Comparison of ENCODE assay signal across 8 cellular contexts in the genomic region with DNA sequence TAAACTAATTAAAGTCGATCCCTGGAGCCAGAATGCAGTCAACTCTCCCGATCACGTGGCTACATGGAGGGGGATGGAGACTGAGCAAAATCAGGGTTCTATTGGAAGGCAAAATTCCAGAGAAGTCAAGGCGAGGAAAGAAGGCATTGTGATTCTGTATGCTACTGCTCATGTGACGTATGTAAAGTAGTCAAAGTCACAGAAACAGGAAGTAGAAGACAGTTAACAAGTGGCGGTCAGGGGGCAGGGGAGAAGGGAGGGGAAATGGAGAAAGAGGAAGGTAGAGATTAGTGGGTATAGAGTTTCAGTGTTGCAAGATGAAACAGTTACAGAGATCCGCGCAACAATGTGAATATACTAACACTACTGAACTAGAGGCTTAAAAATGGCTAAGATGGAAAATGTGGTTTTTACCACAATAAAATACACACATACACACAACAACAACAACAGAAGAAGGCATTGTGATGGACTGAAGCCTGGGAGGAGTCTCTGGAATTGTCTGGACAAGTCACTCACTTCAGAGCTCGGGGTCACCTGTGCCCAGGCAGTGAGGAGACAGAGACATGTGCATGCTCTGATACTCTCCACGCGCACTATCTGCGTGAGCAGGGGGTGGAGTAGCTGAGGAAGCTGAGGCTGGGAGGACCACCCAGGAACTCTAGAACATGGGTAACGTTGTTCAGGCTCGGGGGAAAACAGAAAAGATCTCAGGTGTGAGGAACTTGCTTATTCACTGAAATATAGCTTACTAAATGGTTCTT.
DNase-seq lines count a peak whose midpoint lies in the region; ATAC-seq and TF ChIP-seq lines count a peak whose summit lies in the region.

No MANE protein-coding gene starts in this region.

- WGBS in lower leg skin, 2 donors: 78 to 86% methylated on average over 14 of the region's 14 CpGs

- no peak for TF ChIP-seq CTCF in WTC11 (IDR thresholded peaks at IDR 0.05)
- no peak for TF ChIP-seq CTCF in HFFc6 (IDR thresholded peaks at IDR 0.05)
- no peak for TF ChIP-seq CTCF in lower leg skin (IDR thresholded peaks at IDR 0.05)

- H3K27me3 Mint-ChIP-seq in WTC11 (ENCODE audit: low read depth) (no peaks in the 10 kb centered on the region; the same call in 1 of the 2 replicates), naive B cell (no peaks in the 10 kb centered on the region), HFFc6 (ENCODE audit: insufficient read depth) (no peaks in the 10 kb centered on the region)

- H3K9me3 ChIP-seq in ES-I3 (ENCODE audit: control insufficient read depth, insufficient read depth, low read length): no peaks in the 10 kb centered on the region

- H3K36me3 Mint-ChIP-seq in WTC11 (peaks cover 15% of the 10 kb centered on the region), naive B cell (no peaks in the 10 kb centered on the region), HFFc6 (ENCODE audit: low read depth) (peaks cover 34% of the 10 kb centered on the region)

- H3K4me1 Mint-ChIP-seq in WTC11 (peaks cover 31% of the 10 kb centered on the region), naive B cell (peaks cover 10 to 17% (median 15%) of the 10 kb centered on the region in 3 donors), HFFc6 (ENCODE audit: low read depth) (no peaks in the 10 kb centered on the region)

- H3K9ac ChIP-seq in ES-I3 (ENCODE audit: low read depth, low read length): peak overlapping the region; percentile 16

- DNase-seq in WTC11 (ENCODE audit: low spot score) (no peak), naive B cell (peak; percentile 79), HFFc6 (no peak), lower leg skin (ENCODE audit: low spot score in 2 of 2) (no peak)
- DNase-seq in stimulated activated CD4-positive, alpha-beta T cell treated with anti-CD3 and anti-CD28 coated beads, Interleukin-2, amount 100 ng/mL, for 24 hours: no peak

- H3K9me3 Mint-ChIP-seq in WTC11 (peaks cover 12% of the 10 kb centered on the region), naive B cell (no peaks in the 10 kb centered on the region), HFFc6 (no peaks in the 10 kb centered on the region)

- peak; percentile 97 for ATAC-seq in GM19397 (IDR thresholded peaks at IDR 0.05; ENCODE audit: unreplicated experiment)
- peak; percentile 97 for ATAC-seq in HG03280 (IDR thresholded peaks at IDR 0.05; ENCODE audit: unreplicated experiment)
- peak; percentile 83 for ATAC-seq in WTC11
- ATAC-seq in naive B cell (ENCODE audit: low read depth in 2 of 2): peak; percentile 100

- H3K4me1 ChIP-seq in ES-I3 (ENCODE audit: insufficient read depth, low read length): peaks cover 19% of the 10 kb centered on the region

- POLR2A ChIA-PET in WTC11 (lab: Charles Lee): no interaction called here

- intact Hi-C loops in lower leg skin (cut with DNase I; ENCODE audit: low total_unique reads): no loop called here

- H3K27ac Mint-ChIP-seq in WTC11: peak overlapping the region; percentile 89
- peak overlapping the region; percentile 82 to 93 (median 90) for H3K27ac Mint-ChIP-seq in naive B cell
- H3K27ac Mint-ChIP-seq in HFFc6: no peak overlapping the region

- CTCF ChIA-PET in WTC11 (lab: Charles Lee): no interaction called here

- H3K4me3 Mint-ChIP-seq in WTC11 (no peak overlapping the region), naive B cell (peak overlapping the region; percentile 65 to 89 (median 79)), HFFc6 (no peak overlapping the region)

- no peak for TF ChIP-seq POLR2A in lower leg skin (IDR thresholded peaks at IDR 0.05)

- no peaks in the 10 kb centered on the region for H3K36me3 ChIP-seq in ES-I3 (ENCODE audit: insufficient read depth, low read length)

- no peak overlapping the region for H3K4me3 ChIP-seq in lower leg skin (ENCODE audit: low read depth, poor library complexity, severe bottlenecking)

TF ChIP-seq in WTC11, 78 proteins besides CTCF, POLR2A, EP300 and RAD21:
- TF ChIP-seq, protein P1, sequence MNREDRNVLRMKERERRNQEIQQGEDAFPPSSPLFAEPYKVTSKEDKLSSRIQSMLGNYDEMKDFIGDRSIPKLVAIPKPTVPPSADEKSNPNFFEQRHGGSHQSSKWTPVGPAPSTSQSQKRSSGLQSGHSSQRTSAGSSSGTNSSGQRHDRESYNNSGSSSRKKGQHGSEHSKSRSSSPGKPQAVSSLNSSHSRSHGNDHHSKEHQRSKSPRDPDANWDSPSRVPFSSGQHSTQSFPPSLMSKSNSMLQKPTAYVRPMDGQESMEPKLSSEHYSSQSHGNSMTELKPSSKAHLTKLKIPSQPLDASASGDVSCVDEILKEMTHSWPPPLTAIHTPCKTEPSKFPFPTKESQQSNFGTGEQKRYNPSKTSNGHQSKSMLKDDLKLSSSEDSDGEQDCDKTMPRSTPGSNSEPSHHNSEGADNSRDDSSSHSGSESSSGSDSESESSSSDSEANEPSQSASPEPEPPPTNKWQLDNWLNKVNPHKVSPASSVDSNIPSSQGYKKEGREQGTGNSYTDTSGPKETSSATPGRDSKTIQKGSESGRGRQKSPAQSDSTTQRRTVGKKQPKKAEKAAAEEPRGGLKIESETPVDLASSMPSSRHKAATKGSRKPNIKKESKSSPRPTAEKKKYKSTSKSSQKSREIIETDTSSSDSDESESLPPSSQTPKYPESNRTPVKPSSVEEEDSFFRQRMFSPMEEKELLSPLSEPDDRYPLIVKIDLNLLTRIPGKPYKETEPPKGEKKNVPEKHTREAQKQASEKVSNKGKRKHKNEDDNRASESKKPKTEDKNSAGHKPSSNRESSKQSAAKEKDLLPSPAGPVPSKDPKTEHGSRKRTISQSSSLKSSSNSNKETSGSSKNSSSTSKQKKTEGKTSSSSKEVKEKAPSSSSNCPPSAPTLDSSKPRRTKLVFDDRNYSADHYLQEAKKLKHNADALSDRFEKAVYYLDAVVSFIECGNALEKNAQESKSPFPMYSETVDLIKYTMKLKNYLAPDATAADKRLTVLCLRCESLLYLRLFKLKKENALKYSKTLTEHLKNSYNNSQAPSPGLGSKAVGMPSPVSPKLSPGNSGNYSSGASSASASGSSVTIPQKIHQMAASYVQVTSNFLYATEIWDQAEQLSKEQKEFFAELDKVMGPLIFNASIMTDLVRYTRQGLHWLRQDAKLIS (CRISPR knock-in tag; IDR thresholded peaks at IDR 0.05; ENCODE audit: borderline replicate concordance): no peak
- no peak for TF ChIP-seq ZNF263 (CRISPR knock-in tag; IDR thresholded peaks at IDR 0.05; ENCODE audit: low read depth)
- TF ChIP-seq, protein P2, sequence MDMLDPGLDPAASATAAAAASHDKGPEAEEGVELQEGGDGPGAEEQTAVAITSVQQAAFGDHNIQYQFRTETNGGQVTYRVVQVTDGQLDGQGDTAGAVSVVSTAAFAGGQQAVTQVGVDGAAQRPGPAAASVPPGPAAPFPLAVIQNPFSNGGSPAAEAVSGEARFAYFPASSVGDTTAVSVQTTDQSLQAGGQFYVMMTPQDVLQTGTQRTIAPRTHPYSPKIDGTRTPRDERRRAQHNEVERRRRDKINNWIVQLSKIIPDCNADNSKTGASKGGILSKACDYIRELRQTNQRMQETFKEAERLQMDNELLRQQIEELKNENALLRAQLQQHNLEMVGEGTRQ (CRISPR knock-in tag; IDR thresholded peaks at IDR 0.05): peak; percentile 84
- 0 out of 2 replicates have a peak, but pooled peaks have one; percentile 11 for TF ChIP-seq ETV6 (CRISPR knock-in tag; IDR thresholded peaks at IDR 0.05)
- TF ChIP-seq, protein P3, sequence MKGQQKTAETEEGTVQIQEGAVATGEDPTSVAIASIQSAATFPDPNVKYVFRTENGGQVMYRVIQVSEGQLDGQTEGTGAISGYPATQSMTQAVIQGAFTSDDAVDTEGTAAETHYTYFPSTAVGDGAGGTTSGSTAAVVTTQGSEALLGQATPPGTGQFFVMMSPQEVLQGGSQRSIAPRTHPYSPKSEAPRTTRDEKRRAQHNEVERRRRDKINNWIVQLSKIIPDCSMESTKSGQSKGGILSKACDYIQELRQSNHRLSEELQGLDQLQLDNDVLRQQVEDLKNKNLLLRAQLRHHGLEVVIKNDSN (CRISPR knock-in tag; IDR thresholded peaks at IDR 0.05): peak; percentile 80
- TF ChIP-seq, protein P4, sequence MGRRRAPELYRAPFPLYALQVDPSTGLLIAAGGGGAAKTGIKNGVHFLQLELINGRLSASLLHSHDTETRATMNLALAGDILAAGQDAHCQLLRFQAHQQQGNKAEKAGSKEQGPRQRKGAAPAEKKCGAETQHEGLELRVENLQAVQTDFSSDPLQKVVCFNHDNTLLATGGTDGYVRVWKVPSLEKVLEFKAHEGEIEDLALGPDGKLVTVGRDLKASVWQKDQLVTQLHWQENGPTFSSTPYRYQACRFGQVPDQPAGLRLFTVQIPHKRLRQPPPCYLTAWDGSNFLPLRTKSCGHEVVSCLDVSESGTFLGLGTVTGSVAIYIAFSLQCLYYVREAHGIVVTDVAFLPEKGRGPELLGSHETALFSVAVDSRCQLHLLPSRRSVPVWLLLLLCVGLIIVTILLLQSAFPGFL (CRISPR knock-in tag; IDR thresholded peaks at IDR 0.05; ENCODE audit: borderline replicate concordance): no peak

Comparison
In these comparisons a context has a peak if more than half of its experiments do, and no peak if none do; other contexts are left out.
1. H3K4me3 Mint-ChIP-seq: peak in naive B cell (8 of 8); none in WTC11 (single experiment) and HFFc6 (single experiment).
2. Peak in every context shown above with its lines, with median percentiles within 50 percentile points of each other: ATAC-seq.